Comparison of ENCODE assay signal across 20 cellular contexts in the genomic region with DNA sequence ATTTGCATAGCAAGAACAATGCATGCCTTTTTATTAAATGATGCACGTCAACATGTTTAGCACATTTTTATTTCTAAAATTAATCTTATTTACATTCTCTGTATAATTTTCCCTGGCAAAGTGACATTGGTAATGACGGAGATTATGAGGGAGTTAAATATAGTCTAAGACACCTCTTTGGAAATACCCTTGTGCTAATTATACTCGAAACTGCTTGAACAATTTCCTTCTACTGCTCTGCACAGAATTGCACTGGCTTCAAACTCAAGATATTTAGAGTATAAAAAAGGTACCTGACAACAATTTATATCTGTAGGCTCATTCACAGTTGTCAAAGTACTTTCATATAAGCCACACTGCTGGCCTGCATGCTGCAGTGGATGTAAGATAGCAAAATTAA.
DNase-seq lines count a peak whose midpoint lies in the region; ATAC-seq, FAIRE-seq and TF ChIP-seq lines count a peak whose summit lies in the region.
"Had no signal": no experiment of that assay in that cellular context is flagged by ENCODE, and none has a peak within 500 bp of the region (broad histone marks: within the 10 kb centered on the region; RNA-seq: fewer than 3 reads in every experiment).

No MANE protein-coding gene starts in this region.

- peaks cover 15% of the 10 kb centered on the region for H3K4me1 ChIP-seq in MM.1S (ENCODE audit: low read length)
- H3K4me1 ChIP-seq in GM12878 (ENCODE audit: control insufficient read depth, insufficient read depth, low read length), result no peaks in the 10 kb centered on the region
- H3K4me1 ChIP-seq: A549, BLaER1 had no signal

- H3K4me2 ChIP-seq in MM.1S (ENCODE audit: low read depth, low read length) (peak overlapping the region; percentile 12; the same call in 1 of the 2 replicates), GM12878 (ENCODE audit: control insufficient read depth, insufficient read depth) (no peak overlapping the region)
- H3K4me2 ChIP-seq: A549, BLaER1 had no signal

- no peak for TF ChIP-seq RAD21 in GM12878 (IDR thresholded peaks at IDR 0.05; ENCODE audit: insufficient read depth, low read depth, low read length)

- no peaks in the 10 kb centered on the region for H3K9me3 ChIP-seq in MM.1S (replicated peaks; ENCODE audit: insufficient read depth, low read length)
- H3K9me3 ChIP-seq in GM12878 (replicated peaks; ENCODE audit: control insufficient read depth, insufficient read depth, low read length), result no peaks in the 10 kb centered on the region
- H3K9me3 ChIP-seq: A549, BLaER1 had no signal

- H3K79me2 ChIP-seq in MM.1S (ENCODE audit: low read length), result no peaks in the 10 kb centered on the region
- no peaks in the 10 kb centered on the region for H3K79me2 ChIP-seq in GM12878 (ENCODE audit: control insufficient read depth, insufficient read depth, low read length)

- peak overlapping the region; percentile 52; the same call in 1 of the 2 replicates for H3K27ac ChIP-seq in MM.1S (ENCODE audit: low read length)
- H3K27ac ChIP-seq in GM12878 (ENCODE audit: control insufficient read depth, insufficient read depth), result no peak overlapping the region
- H3K27ac ChIP-seq: A549, BLaER1 had no signal

- TF ChIP-seq EP300 in GM12878 (IDR thresholded peaks at IDR 0.05; ENCODE audit: borderline replicate concordance in 1 of 2, control insufficient read depth in 1 of 2, low read depth in 2 of 2, low read length in 2 of 2), result no peak

- RAD21 ChIA-PET in GM12878 (lab: Charles Lee; ENCODE audit: unreplicated experiment), result no interaction called here

- H3F3A ChIP-seq in MM.1S (ENCODE audit: insufficient read depth, low read length), result no peaks in the 10 kb centered on the region

- POLR2A ChIA-PET in GM12878 (lab: Charles Lee), result no interaction called here

- BruUV-seq in GM12878 (replicated peaks; lab: Mats Ljungman, UMichigan), result no TSS peak

- H2AFZ ChIP-seq in MM.1S (ENCODE audit: low read length) (no peak overlapping the region), GM12878 (ENCODE audit: control insufficient read depth, low read depth, low read length) (no peak overlapping the region)

- no peaks in the 10 kb centered on the region for H3K9me2 ChIP-seq in MM.1S (replicated peaks; ENCODE audit: insufficient read depth, low read length)

- ATAC-seq in GM18868 (IDR thresholded peaks at IDR 0.05; ENCODE audit: unreplicated experiment) (peak; percentile 60), GM12878 (peak; percentile 66)
- ATAC-seq: A549 had no signal

- intact Hi-C loops in GM12878 (cut with micrococcal nuclease; ENCODE audit: unreplicated experiment), result no loop called here

- 22% methylated on average over 3 of the region's 3 CpGs for WGBS in GM12878 (ENCODE audit: insufficient coverage, insufficient replicate concordance, low lambda C conversion rate, missing lambda C conversion rate)

- H3K36me3 ChIP-seq in MM.1S (replicated peaks; ENCODE audit: insufficient read depth, low read length) (no peaks in the 10 kb centered on the region), GM12878 (ENCODE audit: control insufficient read depth in 2 of 2, insufficient read depth in 2 of 2, low read length in 1 of 2) (no peaks in the 10 kb centered on the region)
- H3K36me3 ChIP-seq: BLaER1 had no signal

- H4K20me1 ChIP-seq in MM.1S (ENCODE audit: insufficient read depth, low read length) (no peaks in the 10 kb centered on the region), GM12878 (ENCODE audit: control insufficient read depth, insufficient read depth) (no peaks in the 10 kb centered on the region)
- H4K20me1 ChIP-seq: BLaER1 had no signal

- CTCF ChIA-PET in GM12878 (lab: Yijun Ruan, JAX), result no interaction called here

- H3K27me3 ChIP-seq in MM.1S (replicated peaks; ENCODE audit: insufficient read depth, low read length), result no peaks in the 10 kb centered on the region
- H3K27me3 ChIP-seq in GM12878 (replicated peaks in 1 of 2; ENCODE audit: control insufficient read depth in 2 of 2, insufficient read depth in 2 of 2, low read length in 1 of 2), result no peaks in the 10 kb centered on the region
- H3K27me3 ChIP-seq: BLaER1 had no signal

- TF ChIP-seq CTCF in MM.1S (IDR thresholded peaks at IDR 0.05; ENCODE audit: low read length), result no peak
- no peak for TF ChIP-seq CTCF in GM12878 (IDR thresholded peaks at IDR 0.05 in 2 of 3, conservative IDR thresholded peaks at IDR 0.05 in 1 of 3; ENCODE audit: control insufficient read depth in 2 of 3, extremely low read depth in 1 of 3, insufficient read depth in 1 of 3, low read depth in 3 of 3, low read length in 3 of 3)

- SMC1A ChIA-PET in GM12878 (lab: Charles Lee; ENCODE audit: uncharacterized antibody, unreplicated experiment), result interaction anchor here (0.7 kb wide), 1 partner anchor 1754 kb away, joined by 3 read pairs; no protein-coding TSS in a partner anchor

- no peak for TF ChIP-seq POLR2A in GM12878 (IDR thresholded peaks at IDR 0.05; ENCODE audit: low read depth, low read length)

- H3K4me3 ChIP-seq in MM.1S (ENCODE audit: low read length), result no peak overlapping the region
- no peak overlapping the region for H3K4me3 ChIP-seq in GM12878
- H3K4me3 ChIP-seq: A549, BLaER1 had no signal

- in situ Hi-C loops in GM12878 (cut with MboI), result no loop called here

- H3K9ac ChIP-seq in MM.1S (ENCODE audit: low read length) (no peak overlapping the region), GM12878 (ENCODE audit: control insufficient read depth, insufficient read depth, low read length) (no peak overlapping the region)
- H3K9ac ChIP-seq: BLaER1 had no signal

- FAIRE-seq in GM12878 (lab: Jason Lieb, UNC), result no peak
- FAIRE-seq: A549, D721Med, G401.6, GM12892, GM18507, GM19239 had no signal

- DNase-seq in MM.1S (peak; percentile 48), GM12878 (ENCODE audit: low read depth, low spot score) (no peak), NCI-H1417 treated with DMSO at 0.1 percent for 48 hours (lab: John Stamatoyannopoulos, UW) (no peak), 8988T (no peak)
- DNase-seq: AML-193; C1 segment of cervical spinal cord; CD4-positive, alpha-beta memory T cell; CD4-positive, CD25-positive, alpha-beta regulatory T cell; CD8-positive, alpha-beta memory T cell; COR-L47; DMS79 treated with DMSO at 0.1 percent for 48 hours; GF-D8 had no signal

TF ChIP-seq in GM12878, 131 proteins besides CTCF, POLR2A, EP300 and RAD21:
- peak; percentile 25; the same call in 1 of the 2 replicates for TF ChIP-seq NFIC (IDR thresholded peaks at IDR 0.05; ENCODE audit: low read depth, low read length)
- TF ChIP-seq BRCA1 (IDR thresholded peaks at IDR 0.05; ENCODE audit: low read depth, low read length), result no peak
